ENCODE assay signal across 40 cellular contexts in genomic region chr18:39209173-39209572, GRCh38.
"Had no signal": no experiment of that assay in that cellular context is flagged by ENCODE, and none has a peak within 500 bp of the region (broad histone marks: within the 10 kb centered on the region; RNA-seq: fewer than 3 reads in every experiment).

No MANE protein-coding gene starts in this region.

- H3K9me3 ChIP-seq: adrenal gland, ascending aorta, breast epithelium had no signal

- H3K9me3 Mint-ChIP-seq: activated naive CD4-positive, alpha-beta T cell treated with anti-CD3 and anti-CD28 coated beads, Interleukin-2, amount 50 U/mL, for 24 hours; activated T-helper 2 cell treated with anti-CD3 and anti-CD28 coated beads, Interferon-gamma antibody, Interleukin-2, Interleukin-4, amounts not matched to agents 10 μg/mL and 5 μg/mL and 100 μg/mL, durations not matched to agents 14 hours and 24 hours and 36 hours had no signal

- H3K36me3 Mint-ChIP-seq: activated naive CD4-positive, alpha-beta T cell treated with anti-CD3 and anti-CD28 coated beads, Interleukin-2, amount 10 ng/mL, durations not matched to agents 7 days and 5 days; activated naive CD4-positive, alpha-beta T cell treated with anti-CD3 and anti-CD28 coated beads, Interleukin-2, amount 50 U/mL, for 24 hours; activated naive CD4-positive, alpha-beta T cell treated with anti-CD3 and anti-CD28 coated beads, Interleukin-2, amount 50 U/mL, for 72 hours; activated naive CD8-positive, alpha-beta T cell; activated naive CD8-positive, alpha-beta T cell treated with anti-CD3 and anti-CD28 coated beads for 36 hours; activated naive CD8-positive, alpha-beta T cell treated with anti-CD3 and anti-CD28 coated beads, Interleukin-2, amount 10 ng/mL, durations not matched to agents 7 days and 5 days; brain had no signal

- H3K27me3 Mint-ChIP-seq: activated naive CD4-positive, alpha-beta T cell treated with anti-CD3 and anti-CD28 coated beads, Interleukin-2, amount 10 ng/mL, durations not matched to agents 7 days and 5 days; activated naive CD4-positive, alpha-beta T cell treated with anti-CD3 and anti-CD28 coated beads, Interleukin-2, amount 50 U/mL, for 24 hours; activated naive CD8-positive, alpha-beta T cell; activated naive CD8-positive, alpha-beta T cell treated with anti-CD3 and anti-CD28 coated beads for 36 hours; activated naive CD8-positive, alpha-beta T cell treated with anti-CD3 and anti-CD28 coated beads, Interleukin-2, amount 10 ng/mL, durations not matched to agents 7 days and 5 days; activated naive CD8-positive, alpha-beta T cell treated with anti-CD3 and anti-CD28 coated beads, Interleukin-2, amount 50 U/mL, for 24 hours; activated T-cell treated with anti-CD3 and anti-CD28 coated beads, Interleukin-2, amount 50 U/mL, for 24 hours; activated T-helper 17 cell treated with anti-CD3 and anti-CD28 coated beads, Interleukin-2, amount 50 U/mL, for 72 hours; central memory CD8-positive, alpha-beta T cell had no signal

- ATAC-seq: activated naive CD4-positive, alpha-beta T cell treated with anti-CD3 and anti-CD28 coated beads, Interleukin-2, amount 50 U/mL, for 72 hours; activated naive CD8-positive, alpha-beta T cell treated with anti-CD3 and anti-CD28 coated beads, Interleukin-2, amount 50 U/mL, for 24 hours; activated T-cell treated with anti-CD3 and anti-CD28 coated beads, Interleukin-2, amount 50 U/mL, for 4 hours; activated T-cell treated with anti-CD3 and anti-CD28 coated beads, Interleukin-2, amount 50 U/mL, for 72 hours; activated T-helper 17 cell treated with anti-CD3 and anti-CD28 coated beads, Interleukin-2, amount 50 U/mL, for 72 hours; body of pancreas had no signal

- H3K4me3 Mint-ChIP-seq: activated naive CD4-positive, alpha-beta T cell treated with anti-CD3 and anti-CD28 coated beads for 36 hours; activated naive CD4-positive, alpha-beta T cell treated with anti-CD3 and anti-CD28 coated beads, Interleukin-2, amount 10 ng/mL, durations not matched to agents 7 days and 5 days; activated naive CD4-positive, alpha-beta T cell treated with anti-CD3 and anti-CD28 coated beads, Interleukin-2, amount 50 U/mL, for 24 hours; activated naive CD8-positive, alpha-beta T cell; activated naive CD8-positive, alpha-beta T cell treated with anti-CD3 and anti-CD28 coated beads for 36 hours; activated naive CD8-positive, alpha-beta T cell treated with anti-CD3 and anti-CD28 coated beads, Interleukin-2, amount 10 ng/mL, durations not matched to agents 7 days and 5 days; activated naive CD8-positive, alpha-beta T cell treated with anti-CD3 and anti-CD28 coated beads, Interleukin-2, amount 50 U/mL, for 24 hours; activated T-cell treated with anti-CD3 and anti-CD28 coated beads, Interleukin-2, amount 50 U/mL, for 24 hours; activated T-cell treated with anti-CD3 and anti-CD28 coated beads, Interleukin-2, amount 50 U/mL, for 4 hours; activated T-cell treated with anti-CD3 and anti-CD28 coated beads, Interleukin-2, amount 50 U/mL, for 72 hours; activated T-helper 1 cell treated with anti-CD3 and anti-CD28 coated beads, Interleukin-12 subunit alpha, Interleukin-12 subunit beta, Interleukin-2, Interleukin-4 antibody, amounts not matched to agents 30 ng/mL and 10 ng/mL and 1 ng/mL, durations not matched to agents 14 hours and 24 hours and 36 hours; activated T-helper 17 cell treated with anti-CD3 and anti-CD28 coated beads, Interleukin-2, amount 50 U/mL, for 72 hours; brain; central memory CD8-positive, alpha-beta T cell had no signal

- H3K4me3 ChIP-seq: adrenal gland, ascending aorta, body of pancreas, breast epithelium, cardiac muscle cell had no signal

- H3K36me3 ChIP-seq: adrenal gland, ascending aorta, brain microvascular endothelial cell, breast epithelium, cardiac muscle cell had no signal

- H3K27me3 ChIP-seq: adrenal gland, ascending aorta, body of pancreas, brain microvascular endothelial cell, breast epithelium, cardiac muscle cell had no signal

- FAIRE-seq: astrocyte, bronchial epithelial cell had no signal

- H3K4me1 Mint-ChIP-seq: activated naive CD4-positive, alpha-beta T cell treated with anti-CD3 and anti-CD28 coated beads, Interleukin-2, amount 10 ng/mL, durations not matched to agents 7 days and 5 days; activated naive CD4-positive, alpha-beta T cell treated with anti-CD3 and anti-CD28 coated beads, Interleukin-2, amount 50 U/mL, for 24 hours; activated naive CD8-positive, alpha-beta T cell treated with anti-CD3 and anti-CD28 coated beads for 36 hours; activated naive CD8-positive, alpha-beta T cell treated with anti-CD3 and anti-CD28 coated beads, Interleukin-2, amount 10 ng/mL, durations not matched to agents 7 days and 5 days; activated naive CD8-positive, alpha-beta T cell treated with anti-CD3 and anti-CD28 coated beads, Interleukin-2, amount 50 U/mL, for 24 hours; activated T-helper 17 cell treated with anti-CD3 and anti-CD28 coated beads, Interleukin-2, amount 50 U/mL, for 72 hours; brain; central memory CD8-positive, alpha-beta T cell had no signal

- H3K27ac ChIP-seq: adrenal gland, ascending aorta, body of pancreas, brain microvascular endothelial cell, breast epithelium, cardiac muscle cell had no signal

- DNase-seq: activated effector memory CD4-positive, alpha-beta T cell treated with anti-CD3 and anti-CD28 coated beads, Interleukin-2, amount 50 U/mL, for 16 hours; activated effector memory CD4-positive, alpha-beta T cell treated with Interleukin-2 at 50 U/mL for 16 hours; activated gamma-delta T cell; activated gamma-delta T cell treated with Interleukin-2 at 50 U/mL for 16 hours; activated naive CD4-positive, alpha-beta T cell; activated naive CD4-positive, alpha-beta T cell treated with anti-CD3 and anti-CD28 coated beads for 36 hours; activated naive CD4-positive, alpha-beta T cell treated with anti-CD3 and anti-CD28 coated beads, Interleukin-2, amount 10 ng/mL, durations not matched to agents 7 days and 5 days; activated naive CD4-positive, alpha-beta T cell treated with anti-CD3 and anti-CD28 coated beads, Interleukin-2, amount 50 U/mL, for 16 hours; activated naive CD4-positive, alpha-beta T cell treated with Interleukin-2 at 50 U/mL for 16 hours; activated naive CD8-positive, alpha-beta T cell treated with anti-CD3 and anti-CD28 coated beads for 36 hours; activated naive CD8-positive, alpha-beta T cell treated with anti-CD3 and anti-CD28 coated beads, Interleukin-2, amount 10 ng/mL, durations not matched to agents 7 days and 5 days; activated naive CD8-positive, alpha-beta T cell treated with anti-CD3 and anti-CD28 coated beads, Interleukin-2, amount 50 U/mL, for 24 hours; activated T-cell treated with anti-CD3 and anti-CD28 coated beads, Interleukin-2, amount 50 U/mL, for 1 hour; activated T-cell treated with anti-CD3 and anti-CD28 coated beads, Interleukin-2, amount 50 U/mL, for 24 hours; activated T-cell treated with anti-CD3 and anti-CD28 coated beads, Interleukin-2, amount 50 U/mL, for 4 hours; activated T-cell treated with anti-CD3 and anti-CD28 coated beads, Interleukin-2, amount 50 U/mL, for 48 hours; activated T-cell treated with anti-CD3 and anti-CD28 coated beads, Interleukin-2, amount 50 U/mL, for 72 hours; adrenal gland; amniotic stem cell; amygdala; anterior cingulate cortex; aorta; body of pancreas; brain microvascular endothelial cell; caudate nucleus; central memory CD4-positive, alpha-beta T cell; cerebellar nuclear complex had no signal

- H3K4me1 ChIP-seq: adrenal gland, ascending aorta, body of pancreas, breast epithelium had no signal

- H3K27ac Mint-ChIP-seq: activated naive CD4-positive, alpha-beta T cell treated with anti-CD3 and anti-CD28 coated beads for 36 hours; activated naive CD4-positive, alpha-beta T cell treated with anti-CD3 and anti-CD28 coated beads, Interleukin-2, amount 10 ng/mL, durations not matched to agents 7 days and 5 days; activated naive CD4-positive, alpha-beta T cell treated with anti-CD3 and anti-CD28 coated beads, Interleukin-2, amount 50 U/mL, for 24 hours; activated naive CD4-positive, alpha-beta T cell treated with anti-CD3 and anti-CD28 coated beads, Interleukin-2, amount 50 U/mL, for 72 hours; activated naive CD8-positive, alpha-beta T cell; activated naive CD8-positive, alpha-beta T cell treated with anti-CD3 and anti-CD28 coated beads for 36 hours; activated naive CD8-positive, alpha-beta T cell treated with anti-CD3 and anti-CD28 coated beads, Interleukin-2, amount 10 ng/mL, durations not matched to agents 7 days and 5 days; activated naive CD8-positive, alpha-beta T cell treated with anti-CD3 and anti-CD28 coated beads, Interleukin-2, amount 50 U/mL, for 24 hours; activated T-cell treated with anti-CD3 and anti-CD28 coated beads, Interleukin-2, amount 50 U/mL, for 24 hours; activated T-cell treated with anti-CD3 and anti-CD28 coated beads, Interleukin-2, amount 50 U/mL, for 72 hours; activated T-helper 1 cell treated with anti-CD3 and anti-CD28 coated beads, Interleukin-12 subunit alpha, Interleukin-12 subunit beta, Interleukin-2, Interleukin-4 antibody, amounts not matched to agents 30 ng/mL and 10 ng/mL and 1 ng/mL, durations not matched to agents 14 hours and 24 hours and 36 hours; activated T-helper 17 cell treated with anti-CD3 and anti-CD28 coated beads, Interleukin-2, amount 50 U/mL, for 72 hours; activated T-helper 2 cell treated with anti-CD3 and anti-CD28 coated beads, Interferon-gamma antibody, Interleukin-2, Interleukin-4, amounts not matched to agents 10 μg/mL and 5 μg/mL and 100 μg/mL, durations not matched to agents 14 hours and 24 hours and 36 hours; brain had no signal
